In genomic region chr18:8661754-8662573, GRCh38 we compare ENCODE assay signal across 8 cellular contexts. TPM values are rescaled to one million over a fixed set of nuclear protein-coding genes. Genes with fewer than 3 reads are reported as not detected.
A peak's percentile ranks its signal among the peaks of the same experiment; 100 is the strongest.
DNase-seq lines count a peak whose midpoint lies in the region; ATAC-seq and TF ChIP-seq lines count a peak whose summit lies in the region.

No MANE protein-coding gene starts in this region.

- 60 to 61% methylated on average over 18 of the region's 18 CpGs for WGBS in thyroid gland, 2 donors

- H3K4me1 Mint-ChIP-seq in endothelial cell (ENCODE audit: unreplicated experiment), result peaks cover 18% of the 10 kb centered on the region
- peaks cover 5% of the 10 kb centered on the region for H3K4me1 Mint-ChIP-seq in T-helper 17 cell

- no peak overlapping the region for H3K27ac ChIP-seq in thyroid gland

- H3K27ac Mint-ChIP-seq in endothelial cell (ENCODE audit: unreplicated experiment) (no peak overlapping the region), T-helper 17 cell (no peak overlapping the region)

- H3K4me3 ChIP-seq in thyroid gland (replicated peaks in 1 of 3), result no peak overlapping the region

- no peaks in the 10 kb centered on the region for H3K36me3 ChIP-seq in thyroid gland

- H3K4me1 ChIP-seq in thyroid gland, result peaks cover 5 to 11% of the 10 kb centered on the region in 2 donors

- ATAC-seq in T-helper 17 cell, result no peak

- peak; percentile 51 for DNase-seq in HT1080 (ENCODE audit: low read depth)
- DNase-seq in NCI-H510A treated with DMSO at 0.1 percent for 48 hours (lab: John Stamatoyannopoulos, UW), result peak; percentile 97
- DNase-seq in endothelial cell (ENCODE audit: low spot score), result peak; percentile 36
- peak; percentile 72 for DNase-seq in retina
- no peak for DNase-seq in pons (ENCODE audit: low spot score)
- DNase-seq in thyroid gland, result no peak
- DNase-seq in T-helper 17 cell, result no peak
- no peak for DNase-seq in activated CD4-positive, alpha-beta T cell treated with anti-CD3 and anti-CD28 coated beads for 4 hours

- H3K27me3 Mint-ChIP-seq in endothelial cell (ENCODE audit: unreplicated experiment), result peaks cover 6% of the 10 kb centered on the region
- peaks cover 25% of the 10 kb centered on the region for H3K27me3 Mint-ChIP-seq in T-helper 17 cell

- TF ChIP-seq CTCF in endothelial cell (IDR thresholded peaks at IDR 0.05; ENCODE audit: unreplicated experiment), result no peak
- no peak for TF ChIP-seq CTCF in thyroid gland (IDR thresholded peaks at IDR 0.05)

- H3K36me3 Mint-ChIP-seq in endothelial cell (ENCODE audit: low read depth, unreplicated experiment), result no peaks in the 10 kb centered on the region
- H3K36me3 Mint-ChIP-seq in T-helper 17 cell (ENCODE audit: low read depth), result no peaks in the 10 kb centered on the region

- H3K9me3 Mint-ChIP-seq in endothelial cell (ENCODE audit: unreplicated experiment), result no peaks in the 10 kb centered on the region

- intact Hi-C loops in thyroid gland (cut with DNase I), result no loop called here

- H3K9me3 ChIP-seq in thyroid gland (no peaks in the 10 kb centered on the region), T-helper 17 cell (ENCODE audit: control insufficient read depth, low read length, poor library complexity, severe bottlenecking) (no peaks in the 10 kb centered on the region)

- no peak overlapping the region for H3K4me3 Mint-ChIP-seq in endothelial cell (ENCODE audit: unreplicated experiment)
- no peak overlapping the region for H3K4me3 Mint-ChIP-seq in T-helper 17 cell

- no peaks in the 10 kb centered on the region for H3K27me3 ChIP-seq in thyroid gland

- TF ChIP-seq POLR2A in thyroid gland (IDR thresholded peaks at IDR 0.05), result no peak

RNA-seq across cellular contexts. Expression of gene MTCL1, which starts 43.4 kb away (rescaled TPM):
- 20.5 and 28.8 TPM in 2 replicates for total RNA-seq in HT1080 (2014; rRNA removed; shearing (Covaris generic))
- polyA plus RNA-seq in HT1080 (2015; cell fraction: cytosol; rRNA removed), result 14.9 and 20.4 TPM in 2 replicates
- polyA plus RNA-seq in HT1080 (2015; cell fraction: nucleus; rRNA removed), result 83.5 and 92.9 TPM in 2 replicates
- 3.8 TPM for total RNA-seq in endothelial cell (ENCODE audit: unreplicated experiment)
- total RNA-seq in thyroid gland, result 1 to 10 TPM; 2.0 to 3.2 (median 2.5) TPM
- total RNA-seq in T-helper 17 cell, result 1 to 10 TPM in 1 of 2 donors, under 1 TPM in 1; 0.22 to 2.1 TPM

RNA-seq across cellular contexts. Expression of gene RAB12, which starts 52.7 kb away (rescaled TPM):
- total RNA-seq in HT1080 (2014; rRNA removed; shearing (Covaris generic)), result 40.9 and 45.4 TPM in 2 replicates
- polyA plus RNA-seq in HT1080 (2015; cell fraction: cytosol; rRNA removed), result 42.8 and 44.7 TPM in 2 replicates
- 45.5 and 52.2 TPM in 2 replicates for polyA plus RNA-seq in HT1080 (2015; cell fraction: nucleus; rRNA removed)
- total RNA-seq in endothelial cell (ENCODE audit: unreplicated experiment), result 35.3 TPM
- total RNA-seq in thyroid gland, result 10 to 100 TPM; 36.3 to 60.9 (median 49.8) TPM
- total RNA-seq in T-helper 17 cell, result 10 to 100 TPM; 15.8 to 16.5 TPM

Comparison
In these comparisons a context has a peak if more than half of its experiments do, and no peak if none do; other contexts are left out.
1. DNase-seq: peak in HT1080 (single experiment), NCI-H510A treated with DMSO at 0.1 percent for 48 hours (single experiment), endothelial cell (single experiment) and retina (single experiment); none in pons (single experiment), thyroid gland (0 of 2), T-helper 17 cell (0 of 3) and activated CD4-positive, alpha-beta T cell treated with anti-CD3 and anti-CD28 coated beads for 4 hours (0 of 2).